Comparison of ENCODE assay signal across 10 cellular contexts in genomic region chr7:105932835-105933477, GRCh38. TPM values are rescaled to one million over a fixed set of nuclear protein-coding genes. Genes with fewer than 3 reads are reported as not detected.
DNase-seq lines count a peak whose midpoint lies in the region; TF ChIP-seq lines count a peak whose summit lies in the region.
"Had no signal": no experiment of that assay in that cellular context is flagged by ENCODE, and none has a peak within 500 bp of the region (broad histone marks: within the 10 kb centered on the region; RNA-seq: fewer than 3 reads in every experiment).

No MANE protein-coding gene starts in this region.

- no peaks in the 10 kb centered on the region for H3K27me3 ChIP-seq in tibial artery

- no peak overlapping the region for H3K4me3 ChIP-seq in tibial artery

- peaks cover 0 to 7% (median 3%) of the 10 kb centered on the region in 4 donors for H3K4me1 ChIP-seq in tibial artery

- H3K9me3 ChIP-seq in tibial artery, result no peaks in the 10 kb centered on the region

- in situ Hi-C loops in GM13977 (cut with MboI; ENCODE audit: low pct_unique_long_range_greater_than_20kb, low sequenced_read_pairs, unreplicated experiment), result no loop called here

- no peak for TF ChIP-seq CTCF in tibial artery (IDR thresholded peaks at IDR 0.05)
- TF ChIP-seq CTCF in GM13977 (IDR thresholded peaks at IDR 0.05; ENCODE audit: extremely low read depth, insufficient read depth, missing control alignments), result no peak

- H3K36me3 ChIP-seq in tibial artery, result no peaks in the 10 kb centered on the region

- DNase-seq in HT1080 (ENCODE audit: low read depth), result peak; percentile 56
- DNase-seq in astrocyte of the hippocampus (ENCODE audit: low read depth, low spot score), result peak; percentile 64
- DNase-seq in iPS-NIHi11 (ENCODE audit: low spot score), result peak; percentile 37
- DNase-seq in tibial artery, result peak in 1 of 2 donors; percentile 52
- DNase-seq in GM13977 (ENCODE audit: low spot score), result no peak
- no peak for DNase-seq in activated CD8-positive, alpha-beta memory T cell treated with anti-CD3 and anti-CD28 coated beads, Interleukin-2, amount 50 U/mL, for 48 hours
- no peak for DNase-seq in islet precursor cell
- no peak for DNase-seq in SHP77 (lab: John Stamatoyannopoulos, UW)
- DNase-seq: activated CD4-positive, alpha-beta T cell treated with anti-CD3 and anti-CD28 coated beads, Interleukin-2, amount 10 ng/mL, durations not matched to agents 24 days and 14 days; NCI-H2081 treated with DMSO at 0.1 percent for 48 hours had no signal

- H3K27ac ChIP-seq in tibial artery, result peak overlapping the region; percentile 23 to 41

- intact Hi-C loops in tibial artery (cut with DNase I; ENCODE audit: low total_unique reads), result no loop called here

RNA-seq across cellular contexts. Expression of gene CDHR3, which starts 30.1 kb away (rescaled TPM):
- 5.0 and 5.4 TPM in 2 replicates for total RNA-seq in HT1080 (2014; rRNA removed; shearing (Covaris generic))
- 1.1 and 2.3 TPM in 2 replicates for polyA plus RNA-seq in HT1080 (2015; cell fraction: cytosol; rRNA removed)
- polyA plus RNA-seq in HT1080 (2015; cell fraction: nucleus; rRNA removed), result 3.4 and 4.7 TPM in 2 replicates

RNA-seq across cellular contexts. Expression of gene ATXN7L1, which starts 56.6 kb away (rescaled TPM):
- 3.3 and 4.6 TPM in 2 replicates for total RNA-seq in HT1080 (2014; rRNA removed; shearing (Covaris generic))
- 4.3 TPM in 2 replicates for polyA plus RNA-seq in HT1080 (2015; cell fraction: cytosol; rRNA removed)
- 6.2 and 9.0 TPM in 2 replicates for polyA plus RNA-seq in HT1080 (2015; cell fraction: nucleus; rRNA removed)

Comparison
In these comparisons a context has a peak if more than half of its experiments do, and no peak if none do; other contexts are left out.
1. DNase-seq: peak in HT1080 (single experiment), astrocyte of the hippocampus (single experiment) and iPS-NIHi11 (single experiment); none in GM13977 (single experiment), activated CD8-positive, alpha-beta memory T cell treated with anti-CD3 and anti-CD28 coated beads, Interleukin-2, amount 50 U/mL, for 48 hours (single experiment), islet precursor cell (single experiment) and SHP77 (0 of 2).